In genomic region chrX:150227321-150227860, GRCh38 we compare ENCODE assay signal across 20 cellular contexts.
A peak's percentile ranks its signal among the peaks of the same experiment; 100 is the strongest.
DNase-seq lines count a peak whose midpoint lies in the region; ATAC-seq and TF ChIP-seq lines count a peak whose summit lies in the region.
"Had no signal": no experiment of that assay in that cellular context is flagged by ENCODE, and none has a peak within 500 bp of the region (broad histone marks: within the 10 kb centered on the region; RNA-seq: fewer than 3 reads in every experiment).

No MANE protein-coding gene starts in this region.

- H4K20me1 ChIP-seq in DND-41 (ENCODE audit: insufficient read depth, low read length), result no peaks in the 10 kb centered on the region

- no peak for TF ChIP-seq EP300 in esophagus muscularis mucosa (IDR thresholded peaks at IDR 0.05)

- H3K36me3 ChIP-seq in DND-41 (ENCODE audit: insufficient read depth, low read length) (no peaks in the 10 kb centered on the region), esophagus muscularis mucosa (no peaks in the 10 kb centered on the region), spleen (no peaks in the 10 kb centered on the region)

- H3K9me3 ChIP-seq in DND-41 (ENCODE audit: insufficient read depth, low read length, severe bottlenecking) (no peaks in the 10 kb centered on the region), esophagus muscularis mucosa (no peaks in the 10 kb centered on the region), spleen (no peaks in the 10 kb centered on the region)
- H3K9me3 ChIP-seq: SK-N-SH had no signal

- peak; percentile 57 for DNase-seq in DND-41
- peak; percentile 14 for DNase-seq in M059J (ENCODE audit: low read depth)
- peak; percentile 10 for DNase-seq in esophagus muscularis mucosa (ENCODE audit: extremely low spot score)
- DNase-seq in spleen, result peak; percentile 14
- no peak for DNase-seq in NCI-H187 (lab: John Stamatoyannopoulos, UW)
- no peak for DNase-seq in Ammon's horn (ENCODE audit: low spot score)
- no peak for DNase-seq in left lobe of liver (ENCODE audit: low spot score)
- DNase-seq: AML-193; CD4-positive, CD25-positive, alpha-beta regulatory T cell; COR-L47; DMS153; EL; H7; HFFc6; KG1; NCI-H1417 treated with DMSO at 0.1 percent for 48 hours; NCI-H2171; NCI-H526; SHP77; SK-N-SH had no signal

- ATAC-seq in DND-41 (ENCODE audit: insufficient read depth, low read depth), result peak; percentile 93
- no peak for ATAC-seq in left lobe of liver

- H2AFZ ChIP-seq in DND-41 (ENCODE audit: low read depth, low read length), result no peak overlapping the region

- H3K9ac ChIP-seq in DND-41 (ENCODE audit: low read depth, low read length), result no peak overlapping the region
- H3K9ac ChIP-seq: SK-N-SH had no signal

- H3K27me3 ChIP-seq in DND-41 (ENCODE audit: insufficient read depth, low read length, poor library complexity) (no peaks in the 10 kb centered on the region), esophagus muscularis mucosa (no peaks in the 10 kb centered on the region), spleen (replicated peaks in 1 of 7) (peaks cover 0 to 8% (median 0%) of the 10 kb centered on the region in 7 donors)

- no peak for TF ChIP-seq CTCF in DND-41 (IDR thresholded peaks at IDR 0.05; ENCODE audit: borderline replicate concordance, extremely low read depth, low read length, poor library complexity, severe bottlenecking)
- TF ChIP-seq CTCF in esophagus muscularis mucosa (IDR thresholded peaks at IDR 0.05), result no peak
- TF ChIP-seq CTCF in spleen (IDR thresholded peaks at IDR 0.05 in 8 of 11, conservative IDR thresholded peaks at IDR 0.05 in 3 of 11), result no peak

- no peak overlapping the region for H3K4me2 ChIP-seq in DND-41 (ENCODE audit: insufficient read depth, low read length)
- H3K4me2 ChIP-seq: SK-N-SH had no signal

- 64% methylated on average over 7 of the region's 7 CpGs for WGBS in esophagus muscularis mucosa
- 11 to 36% (median 34%) methylated on average over 4 to 7 of the region's 7 CpGs for WGBS in spleen, 5 donors

- H3K4me3 ChIP-seq in DND-41 (ENCODE audit: low read depth in 1 of 2, low read length in 2 of 2) (no peak overlapping the region), esophagus muscularis mucosa (no peak overlapping the region), spleen (no peak overlapping the region)

- H3K27ac ChIP-seq in DND-41 (ENCODE audit: low read length), result no peak overlapping the region
- no peak overlapping the region for H3K27ac ChIP-seq in esophagus muscularis mucosa (replicated peaks in 1 of 4)
- H3K27ac ChIP-seq in spleen, result no peak overlapping the region

- H3K79me2 ChIP-seq in DND-41 (ENCODE audit: insufficient read depth, low read length), result no peaks in the 10 kb centered on the region

- intact Hi-C loops in esophagus muscularis mucosa (cut with DNase I), result no loop called here
- intact Hi-C loops in spleen (cut with DNase I; ENCODE audit: low total_unique reads), result no loop called here

- TF ChIP-seq POLR2A in esophagus muscularis mucosa (IDR thresholded peaks at IDR 0.05; ENCODE audit: low read depth), result no peak
- TF ChIP-seq POLR2A in spleen (IDR thresholded peaks at IDR 0.05), result no peak

- H3K4me1 ChIP-seq in DND-41 (ENCODE audit: insufficient read depth, low read length) (0 out of 2 replicates have a peak, but pooled peaks cover 3% of the 10 kb centered on the region), esophagus muscularis mucosa (no peaks in the 10 kb centered on the region), spleen (no peaks in the 10 kb centered on the region)

Comparison
In these comparisons a context has a peak if more than half of its experiments do, and no peak if none do; other contexts are left out.
1. DNase-seq: peak in DND-41 (single experiment), M059J (single experiment), esophagus muscularis mucosa (single experiment) and spleen (single experiment); none in NCI-H187 (0 of 2), Ammon's horn (single experiment) and left lobe of liver (single experiment).